1 cellular context compared by ENCODE assay signal in genomic region chr1:1063945-1064831, GRCh38.
TF ChIP-seq lines count a peak whose summit lies in the region.

No MANE protein-coding gene starts in this region.

TF ChIP-seq in HepG2, 621 proteins besides CTCF, POLR2A, EP300 and RAD21 (continued from another document and continues in another):
- TF ChIP-seq ZBED4 (CRISPR knock-in tag; IDR thresholded peaks at IDR 0.05; ENCODE audit: borderline replicate concordance), result no peak
- TF ChIP-seq CAMTA2 (CRISPR knock-in tag; IDR thresholded peaks at IDR 0.05; ENCODE audit: borderline replicate concordance), result no peak
- TF ChIP-seq KAT8 (CRISPR knock-in tag; IDR thresholded peaks at IDR 0.05), result peak; percentile 55; the same call in 1 of the 2 replicates
- TF ChIP-seq NR2F1 (CRISPR knock-in tag; IDR thresholded peaks at IDR 0.05), result peak in 1 of 2 experiments; percentile 46; a peak in 2 of 4 replicates
- no peak for TF ChIP-seq MAFK (conservative IDR thresholded peaks at IDR 0.05 in 1 of 2, IDR thresholded peaks at IDR 0.05 in 1 of 2; ENCODE audit: low read length in 2 of 2)
- peak; percentile 90; the same call in 1 of the 2 replicates for TF ChIP-seq ZNF784 (CRISPR knock-in tag; IDR thresholded peaks at IDR 0.05; ENCODE audit: borderline replicate concordance)
- TF ChIP-seq ETS1 (CRISPR knock-in tag; IDR thresholded peaks at IDR 0.05), result no peak
- peak; percentile 88 for TF ChIP-seq MTA1 (CRISPR knock-in tag; IDR thresholded peaks at IDR 0.05; ENCODE audit: borderline replicate concordance)
- 0 out of 2 replicates have a peak, but pooled peaks have one; percentile 20 for TF ChIP-seq HBP1 (CRISPR knock-in tag; IDR thresholded peaks at IDR 0.05; ENCODE audit: low read depth)
- TF ChIP-seq NR3C1 (CRISPR knock-in tag; IDR thresholded peaks at IDR 0.05), result no peak
- no peak for TF ChIP-seq ZNF781 (CRISPR knock-in tag; IDR thresholded peaks at IDR 0.05; ENCODE audit: borderline replicate concordance, not compliant biosample characterization)
- peak; percentile 82 for TF ChIP-seq ZNF501 (CRISPR knock-in tag; IDR thresholded peaks at IDR 0.05)
- no peak for TF ChIP-seq ZNF33A (CRISPR knock-in tag; IDR thresholded peaks at IDR 0.05; ENCODE audit: borderline replicate concordance)
- no peak for TF ChIP-seq ZNF850 (CRISPR knock-in tag; conservative IDR thresholded peaks at IDR 0.05)
- TF ChIP-seq ELF3 (CRISPR knock-in tag; IDR thresholded peaks at IDR 0.05), result peak; percentile 93
- TF ChIP-seq ZNF772 (CRISPR knock-in tag; IDR thresholded peaks at IDR 0.05), result no peak; the same call in 1 of the 2 replicates
- TF ChIP-seq ZNF468 (CRISPR knock-in tag; IDR thresholded peaks at IDR 0.05), result no peak
- TF ChIP-seq BCL6 (CRISPR knock-in tag; IDR thresholded peaks at IDR 0.05), result 0 out of 2 replicates have a peak, but pooled peaks have one; percentile 8
- TF ChIP-seq IRF2 (CRISPR knock-in tag; IDR thresholded peaks at IDR 0.05), result no peak
- no peak for TF ChIP-seq TP53 (CRISPR knock-in tag; conservative IDR thresholded peaks at IDR 0.05)
- no peak for TF ChIP-seq ZNF136 (CRISPR knock-in tag; IDR thresholded peaks at IDR 0.05; ENCODE audit: low read depth)
- TF ChIP-seq ETV5 (CRISPR knock-in tag; IDR thresholded peaks at IDR 0.05; ENCODE audit: borderline replicate concordance), result peak; percentile 75; the same call in 1 of the 2 replicates
- TF ChIP-seq MLLT10 (CRISPR knock-in tag; IDR thresholded peaks at IDR 0.05), result no peak
- TF ChIP-seq POGZ (CRISPR knock-in tag; IDR thresholded peaks at IDR 0.05), result peak; percentile 42; the same call in 1 of the 2 replicates
- no peak for TF ChIP-seq ZBTB37 (CRISPR knock-in tag; IDR thresholded peaks at IDR 0.05)
- TF ChIP-seq ISX (CRISPR knock-in tag; conservative IDR thresholded peaks at IDR 0.05), result no peak
- no peak; the same call in 1 of the 2 replicates for TF ChIP-seq ZNF609 (CRISPR knock-in tag; IDR thresholded peaks at IDR 0.05; ENCODE audit: borderline replicate concordance)
- TF ChIP-seq WIZ (CRISPR knock-in tag; IDR thresholded peaks at IDR 0.05), result no peak
- TF ChIP-seq MEIS1 (CRISPR knock-in tag; IDR thresholded peaks at IDR 0.05; ENCODE audit: borderline replicate concordance), result peak; percentile 95
- TF ChIP-seq JUN (CRISPR knock-in tag; IDR thresholded peaks at IDR 0.05), result peak; percentile 74
- peak; percentile 59; the same call in 1 of the 2 replicates for TF ChIP-seq THAP11 (CRISPR knock-in tag; IDR thresholded peaks at IDR 0.05)
- TF ChIP-seq ZNF564 (CRISPR knock-in tag; IDR thresholded peaks at IDR 0.05), result peak; percentile 53; the same call in 1 of the 2 replicates
- TF ChIP-seq NAIF1 (CRISPR knock-in tag; IDR thresholded peaks at IDR 0.05; ENCODE audit: borderline replicate concordance), result no peak
- peak; percentile 25 for TF ChIP-seq SKI (IDR thresholded peaks at IDR 0.05; ENCODE audit: partially characterized antibody)
- TF ChIP-seq CREM (IDR thresholded peaks at IDR 0.05), result no peak
- TF ChIP-seq CREM (CRISPR knock-in tag; IDR thresholded peaks at IDR 0.05), result no peak
- no peak for TF ChIP-seq ZNF616 (CRISPR knock-in tag; IDR thresholded peaks at IDR 0.05; ENCODE audit: low read depth)
- no peak for TF ChIP-seq LCORL (IDR thresholded peaks at IDR 0.05)
- peak; percentile 93 for TF ChIP-seq LCORL (CRISPR knock-in tag; IDR thresholded peaks at IDR 0.05)
- peak; percentile 81 for TF ChIP-seq ZNF678 (CRISPR knock-in tag; IDR thresholded peaks at IDR 0.05)
- no peak for TF ChIP-seq NKX3-1 (CRISPR knock-in tag; IDR thresholded peaks at IDR 0.05)
- TF ChIP-seq THRA (CRISPR knock-in tag; IDR thresholded peaks at IDR 0.05; ENCODE audit: borderline replicate concordance), result no peak; the same call in 1 of the 2 replicates
- peak; percentile 78 for TF ChIP-seq PATZ1 (CRISPR knock-in tag; IDR thresholded peaks at IDR 0.05)
- peak; percentile 58; the same call in 1 of the 2 replicates for TF ChIP-seq FOSL1 (CRISPR knock-in tag; IDR thresholded peaks at IDR 0.05; ENCODE audit: borderline replicate concordance)
- peak; percentile 63; the same call in 1 of the 2 replicates for TF ChIP-seq KDM5B (CRISPR knock-in tag; IDR thresholded peaks at IDR 0.05; ENCODE audit: borderline replicate concordance)
- no peak for TF ChIP-seq MAFF (IDR thresholded peaks at IDR 0.05; ENCODE audit: low read depth, low read length)
- peak; percentile 87 for TF ChIP-seq JUNB (CRISPR knock-in tag; IDR thresholded peaks at IDR 0.05; ENCODE audit: borderline replicate concordance)
